7 cellular contexts compared by ENCODE assay signal in the genomic region with DNA sequence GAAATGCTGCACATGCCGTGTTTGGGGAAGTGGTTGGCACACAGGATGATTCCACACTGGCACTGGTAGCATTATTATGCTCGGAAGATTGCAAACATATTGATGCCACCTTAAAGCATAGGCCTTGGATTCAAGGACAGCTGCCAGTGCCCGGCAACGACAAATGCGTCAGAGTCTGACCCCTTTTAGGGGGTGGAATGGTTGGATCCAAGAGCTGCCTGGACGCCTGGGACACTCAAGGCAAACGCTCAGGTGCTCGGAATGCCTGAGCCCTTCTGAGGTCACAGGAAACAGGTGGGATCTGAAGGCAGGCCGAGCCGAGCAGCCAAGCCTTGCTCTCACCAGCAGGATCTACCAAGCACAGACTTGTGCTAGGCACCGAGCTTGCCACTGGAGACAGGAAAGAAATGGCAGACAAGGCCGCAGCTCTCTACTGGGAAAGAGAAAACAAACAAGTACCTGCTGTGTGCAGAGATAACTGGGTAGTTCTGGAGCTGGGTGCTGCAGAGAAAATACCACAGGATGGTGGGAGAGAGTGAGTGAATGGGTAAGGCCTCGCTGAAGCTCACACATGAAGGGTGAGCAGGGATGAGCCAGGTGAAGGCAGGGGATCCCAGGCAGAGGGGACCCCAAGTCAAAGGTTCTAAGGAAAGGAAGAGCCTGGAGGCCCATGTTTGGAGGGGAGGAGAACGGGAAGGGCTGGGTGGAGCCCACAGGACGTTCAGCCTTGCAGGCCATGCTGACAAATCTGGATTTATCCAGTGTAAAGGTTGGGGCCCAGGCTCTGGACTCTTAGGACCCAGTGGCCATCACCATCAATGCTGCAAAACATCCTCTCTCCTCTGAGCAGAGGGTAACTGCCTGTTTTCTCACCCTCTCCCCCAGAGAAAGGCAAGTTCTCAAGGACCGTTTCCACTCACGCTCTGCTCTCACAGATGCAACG. TPM values are rescaled to one million over a fixed set of nuclear protein-coding genes. Genes with fewer than 3 reads are reported as not detected.
DNase-seq lines count a peak whose midpoint lies in the region; ATAC-seq and TF ChIP-seq lines count a peak whose summit lies in the region.

No MANE protein-coding gene starts in this region.

- 27 to 43% (median 38%) methylated on average over 16 to 18 of the region's 18 CpGs for WGBS in stomach, 5 donors

- H3K79me2 ChIP-seq in MM.1S (ENCODE audit: low read length): peaks cover 99% of the 10 kb centered on the region

- H4K20me1 ChIP-seq in MM.1S (ENCODE audit: insufficient read depth, low read length): peaks cover 69% of the 10 kb centered on the region

- peaks cover 32% of the 10 kb centered on the region for H3F3A ChIP-seq in MM.1S (ENCODE audit: insufficient read depth, low read length)

- H3K9me2 ChIP-seq in MM.1S (replicated peaks; ENCODE audit: insufficient read depth, low read length): no peaks in the 10 kb centered on the region

- H3K4me1 Mint-ChIP-seq in activated T-helper 17 cell treated with anti-CD3 and anti-CD28 coated beads, Interleukin-2, amount 50 U/mL, for 72 hours: peaks cover 43% of the 10 kb centered on the region

- no peak for TF ChIP-seq EP300 in stomach (IDR thresholded peaks at IDR 0.05)

- no peaks in the 10 kb centered on the region for H3K9me3 Mint-ChIP-seq in activated T-helper 17 cell treated with anti-CD3 and anti-CD28 coated beads, Interleukin-2, amount 50 U/mL, for 72 hours

- H3K27me3 ChIP-seq in MM.1S (replicated peaks; ENCODE audit: insufficient read depth, low read length): no peaks in the 10 kb centered on the region
- no peaks in the 10 kb centered on the region for H3K27me3 ChIP-seq in stomach

- H3K36me3 ChIP-seq in MM.1S (replicated peaks; ENCODE audit: insufficient read depth, low read length): 0 out of 2 replicates have a peak, but pooled peaks cover 3% of the 10 kb centered on the region
- peaks cover 0 to 23% (median 13%) of the 10 kb centered on the region in 4 donors for H3K36me3 ChIP-seq in stomach

- H3K9me3 ChIP-seq in MM.1S (replicated peaks; ENCODE audit: insufficient read depth, low read length) (no peaks in the 10 kb centered on the region), stomach (no peaks in the 10 kb centered on the region)

- H3K36me3 Mint-ChIP-seq in activated T-helper 17 cell treated with anti-CD3 and anti-CD28 coated beads, Interleukin-2, amount 50 U/mL, for 72 hours (ENCODE audit: low read depth): peaks cover 49% of the 10 kb centered on the region

- peak overlapping the region; percentile 63 for H3K4me3 Mint-ChIP-seq in activated T-helper 17 cell treated with anti-CD3 and anti-CD28 coated beads, Interleukin-2, amount 50 U/mL, for 72 hours

- DNase-seq in MM.1S: peak; percentile 36
- peak; percentile 71 for DNase-seq in islet precursor cell
- DNase-seq in stomach: no peak
- DNase-seq in HuH-7 (ENCODE audit: low spot score): no peak
- no peak for DNase-seq in activated CD4-positive, alpha-beta T cell treated with anti-CD3 and anti-CD28 coated beads for 4 hours

- intact Hi-C loops in stomach (cut with DNase I; ENCODE audit: low total_unique reads): no loop called here

- H3K27me3 Mint-ChIP-seq in activated T-helper 17 cell treated with anti-CD3 and anti-CD28 coated beads, Interleukin-2, amount 50 U/mL, for 72 hours: no peaks in the 10 kb centered on the region

- no peak for ATAC-seq in activated T-helper 17 cell treated with anti-CD3 and anti-CD28 coated beads, Interleukin-2, amount 50 U/mL, for 72 hours (replicated peaks)
- ATAC-seq in GM19397 (IDR thresholded peaks at IDR 0.05; ENCODE audit: unreplicated experiment): no peak

- TF ChIP-seq CTCF in MM.1S (IDR thresholded peaks at IDR 0.05; ENCODE audit: low read length): no peak
- TF ChIP-seq CTCF in stomach (IDR thresholded peaks at IDR 0.05): no peak

- H3K9ac ChIP-seq in MM.1S (ENCODE audit: low read length): peak overlapping the region; percentile 3; the same call in 1 of the 2 replicates

- H3K27ac Mint-ChIP-seq in activated T-helper 17 cell treated with anti-CD3 and anti-CD28 coated beads, Interleukin-2, amount 50 U/mL, for 72 hours: peak overlapping the region; percentile 77

- H3K4me3 ChIP-seq in MM.1S (ENCODE audit: low read length): peak overlapping the region; percentile 10; the same call in 1 of the 2 replicates
- H3K4me3 ChIP-seq in stomach: peak overlapping the region in 1 of 4 donors; percentile 20

- H3K4me1 ChIP-seq in MM.1S (ENCODE audit: low read length): peaks cover 39% of the 10 kb centered on the region
- H3K4me1 ChIP-seq in stomach: peaks cover 42 to 98% (median 84%) of the 10 kb centered on the region in 4 donors

- peak overlapping the region; percentile 35; the same call in 1 of the 2 replicates for H3K27ac ChIP-seq in MM.1S (ENCODE audit: low read length)
- H3K27ac ChIP-seq in stomach: peak overlapping the region; percentile 47 to 84 (median 73)

- no peak overlapping the region for H2AFZ ChIP-seq in MM.1S (ENCODE audit: low read length)

- peak overlapping the region; percentile 53 for H3K4me2 ChIP-seq in MM.1S (ENCODE audit: low read depth, low read length)

- TF ChIP-seq POLR2A in stomach (IDR thresholded peaks at IDR 0.05): no peak

RNA-seq across cellular contexts. Expression of gene RANBP3, which starts 9.2 kb away (rescaled TPM):
- 100 to 1,000 TPM in 1 of 2 donors, 10 to 100 TPM in 1; 81.4 to 112 TPM for total RNA-seq in activated T-helper 17 cell treated with anti-CD3 and anti-CD28 coated beads, Interleukin-2, amount 50 U/mL, for 72 hours
- 100 to 1,000 TPM in 2 of 5 donors, 10 to 100 TPM in 3; 28.6 to 235 (median 85.9) TPM for total RNA-seq in stomach
- 10 to 100 TPM; 27.7 to 34.4 (median 31.2) TPM for polyA plus RNA-seq in stomach

RNA-seq across cellular contexts. Expression of gene CAPS, which starts 54.6 kb away (rescaled TPM):
- 1 to 10 TPM; 3.8 to 5.1 TPM for total RNA-seq in activated T-helper 17 cell treated with anti-CD3 and anti-CD28 coated beads, Interleukin-2, amount 50 U/mL, for 72 hours
- 100 to 1,000 TPM in 1 of 5 donors, 10 to 100 TPM in 4; 27.2 to 143 (median 54.8) TPM for total RNA-seq in stomach
- polyA plus RNA-seq in stomach: 10 to 100 TPM; 34.5 to 50.4 (median 44.0) TPM

Comparison
In these comparisons a context has a peak if more than half of its experiments do, and no peak if none do; other contexts are left out.
1. DNase-seq: peak in MM.1S (single experiment) and islet precursor cell (single experiment); none in stomach (single experiment), HuH-7 (single experiment) and activated CD4-positive, alpha-beta T cell treated with anti-CD3 and anti-CD28 coated beads for 4 hours (0 of 2).
2. RNA of gene CAPS, which starts 54.6 kb away (total RNA-seq): 27.2 to 143 TPM in stomach; 3.8 to 5.1 TPM in activated T-helper 17 cell treated with anti-CD3 and anti-CD28 coated beads, Interleukin-2, amount 50 U/mL, for 72 hours; every median in the first group is over 4 times any median in the second.